Comparison of ENCODE assay signal across 8 cellular contexts in the genomic region with DNA sequence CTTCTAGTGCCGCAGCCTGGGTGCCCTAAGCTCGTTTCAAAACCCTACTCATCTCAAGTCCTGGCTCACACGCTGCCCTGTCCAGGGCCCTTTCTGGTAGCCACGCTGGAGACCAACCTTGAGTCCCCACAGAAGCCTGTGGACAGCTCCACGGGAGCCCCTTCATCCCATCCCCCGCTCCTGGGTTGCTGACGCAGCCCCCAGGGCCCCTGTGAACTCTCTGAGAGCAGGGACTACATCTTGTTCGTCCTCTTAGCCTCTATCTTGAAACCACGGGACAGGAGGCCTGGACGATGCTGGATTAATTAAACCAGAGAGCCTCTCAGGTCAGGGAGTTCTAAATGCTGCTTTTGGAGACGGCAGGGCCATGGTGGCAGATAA. TPM values are rescaled to one million over a fixed set of nuclear protein-coding genes. Genes with fewer than 3 reads are reported as not detected.
DNase-seq lines count a peak whose midpoint lies in the region; ATAC-seq and TF ChIP-seq lines count a peak whose summit lies in the region.

No MANE protein-coding gene starts in this region.

- no peak overlapping the region for H2AFZ ChIP-seq in smooth muscle cell (ENCODE audit: low read depth)

- H3K4me3 Mint-ChIP-seq in MCF 10A (ENCODE audit: unreplicated experiment) = no peak overlapping the region

- peaks cover 14% of the 10 kb centered on the region for H3K36me3 ChIP-seq in iPS-15b (ENCODE audit: control insufficient read depth, insufficient read depth, low read length)
- no peaks in the 10 kb centered on the region for H3K36me3 ChIP-seq in smooth muscle cell (ENCODE audit: low read depth)

- peaks cover 97% of the 10 kb centered on the region for H4K20me1 ChIP-seq in smooth muscle cell (ENCODE audit: low read depth)

- peak overlapping the region; percentile 79 for H3K4me2 ChIP-seq in smooth muscle cell

- no peaks in the 10 kb centered on the region for H3K9me3 ChIP-seq in iPS-15b (ENCODE audit: control insufficient read depth, insufficient read depth, low read length)
- H3K9me3 ChIP-seq in smooth muscle cell (replicated peaks; ENCODE audit: low read depth) = no peaks in the 10 kb centered on the region

- peaks cover 47% of the 10 kb centered on the region for H3K36me3 Mint-ChIP-seq in MCF 10A (ENCODE audit: insufficient read depth, unreplicated experiment)

- peaks cover 80% of the 10 kb centered on the region for H3K79me2 ChIP-seq in smooth muscle cell (ENCODE audit: low read depth)

- H3K4me3 ChIP-seq in HL-60 (replicated peaks; ENCODE audit: insufficient read depth, low read length) = no peak overlapping the region
- peak overlapping the region; percentile 16 for H3K4me3 ChIP-seq in iPS-15b (ENCODE audit: low read depth, low read length)
- H3K4me3 ChIP-seq in smooth muscle cell = peak overlapping the region; percentile 27

- peaks cover 43% of the 10 kb centered on the region for H3K4me1 Mint-ChIP-seq in MCF 10A (ENCODE audit: insufficient read depth, unreplicated experiment)

- TF ChIP-seq CTCF in HL-60 (IDR thresholded peaks at IDR 0.05; ENCODE audit: insufficient read depth, low read length) (no peak), MCF 10A (IDR thresholded peaks at IDR 0.05; ENCODE audit: unreplicated experiment) (no peak), smooth muscle cell (IDR thresholded peaks at IDR 0.05; ENCODE audit: borderline replicate concordance, insufficient read depth, poor library complexity, severe bottlenecking) (no peak)

- H3F3A ChIP-seq in smooth muscle cell (ENCODE audit: low read depth) = peaks cover 17% of the 10 kb centered on the region

- H3K9ac ChIP-seq in iPS-15b (ENCODE audit: low read depth, low read length) = peak overlapping the region; percentile 57
- H3K9ac ChIP-seq in smooth muscle cell (ENCODE audit: low read depth) = peak overlapping the region; percentile 78

- ATAC-seq in HG03095 (IDR thresholded peaks at IDR 0.05; ENCODE audit: unreplicated experiment) = no peak
- ATAC-seq in GM21737 (IDR thresholded peaks at IDR 0.05; ENCODE audit: unreplicated experiment) = no peak

- H3K27me3 ChIP-seq in HL-60 (ENCODE audit: insufficient read depth, poor library complexity, severe bottlenecking) (no peaks in the 10 kb centered on the region), iPS-15b (ENCODE audit: control insufficient read depth, insufficient read depth, low read length) (no peaks in the 10 kb centered on the region), smooth muscle cell (ENCODE audit: low read depth) (no peaks in the 10 kb centered on the region)

- DNase-seq in HL-60 (ENCODE audit: low read depth in 1 of 2, low spot score in 1 of 2) (no peak), MCF 10A (ENCODE audit: unreplicated experiment) (no peak), smooth muscle cell (lab: John Stamatoyannopoulos, UW; ENCODE audit: unreplicated experiment) (peak; percentile 58), NCI-H128 (lab: John Stamatoyannopoulos, UW; ENCODE audit: unreplicated experiment) (no peak), dermis blood vessel endothelial cell (no peak)

- no peaks in the 10 kb centered on the region for H3K9me3 Mint-ChIP-seq in MCF 10A (ENCODE audit: unreplicated experiment)

- POLR2A ChIA-PET in MCF 10A (lab: Yijun Ruan, JAX) = interaction anchor here (1.0 to 1.2 kb wide), 2 partner anchors 11 to 12 kb away, joined by 3 read pairs; no protein-coding TSS in a partner anchor

- peaks cover 32% of the 10 kb centered on the region for H3K4me1 ChIP-seq in iPS-15b (ENCODE audit: control insufficient read depth, insufficient read depth, low read length)
- peaks cover 36% of the 10 kb centered on the region for H3K4me1 ChIP-seq in smooth muscle cell (ENCODE audit: low read depth)

- no TSS peak for BruUV-seq in MCF 10A (replicated peaks; lab: Mats Ljungman, UMichigan)

- peak overlapping the region; percentile 69 for H3K27ac Mint-ChIP-seq in MCF 10A (ENCODE audit: low read depth, unreplicated experiment)

- no peaks in the 10 kb centered on the region for H3K27me3 Mint-ChIP-seq in MCF 10A (ENCODE audit: insufficient read depth, unreplicated experiment)

- WGBS in smooth muscle cell (ENCODE audit: low lambda C conversion rate) = 24% methylated on average over 11 of the region's 11 CpGs

- CTCF ChIA-PET in MCF 10A (lab: Yijun Ruan, JAX) = interaction anchor here (0.6 to 1.3 kb wide), 2 partner anchors 21 to 28 kb away, joined by 3 to 7 read pairs; no protein-coding TSS in a partner anchor

- H3K27ac ChIP-seq in HL-60 (replicated peaks) (peak overlapping the region; percentile 59; the same call in 1 of the 2 replicates), smooth muscle cell (ENCODE audit: low read depth) (peak overlapping the region; percentile 97)

- intact Hi-C loops in MCF 10A (cut with micrococcal nuclease) = no loop called here

RNA-seq across cellular contexts. Expression of a gene that starts 7.4 kb away (rescaled TPM):
- total RNA-seq in MCF 10A (2022) = 53.9 and 59.0 TPM in 2 replicates
- 15.4 and 18.8 TPM in 2 replicates for total RNA-seq in smooth muscle cell
- polyA plus RNA-seq in smooth muscle cell = 25.2 and 27.3 TPM in 2 replicates
- 5.1 and 13.2 TPM in 2 replicates for total RNA-seq in dermis blood vessel endothelial cell
